1 cellular context compared by ENCODE assay signal in the genomic region with DNA sequence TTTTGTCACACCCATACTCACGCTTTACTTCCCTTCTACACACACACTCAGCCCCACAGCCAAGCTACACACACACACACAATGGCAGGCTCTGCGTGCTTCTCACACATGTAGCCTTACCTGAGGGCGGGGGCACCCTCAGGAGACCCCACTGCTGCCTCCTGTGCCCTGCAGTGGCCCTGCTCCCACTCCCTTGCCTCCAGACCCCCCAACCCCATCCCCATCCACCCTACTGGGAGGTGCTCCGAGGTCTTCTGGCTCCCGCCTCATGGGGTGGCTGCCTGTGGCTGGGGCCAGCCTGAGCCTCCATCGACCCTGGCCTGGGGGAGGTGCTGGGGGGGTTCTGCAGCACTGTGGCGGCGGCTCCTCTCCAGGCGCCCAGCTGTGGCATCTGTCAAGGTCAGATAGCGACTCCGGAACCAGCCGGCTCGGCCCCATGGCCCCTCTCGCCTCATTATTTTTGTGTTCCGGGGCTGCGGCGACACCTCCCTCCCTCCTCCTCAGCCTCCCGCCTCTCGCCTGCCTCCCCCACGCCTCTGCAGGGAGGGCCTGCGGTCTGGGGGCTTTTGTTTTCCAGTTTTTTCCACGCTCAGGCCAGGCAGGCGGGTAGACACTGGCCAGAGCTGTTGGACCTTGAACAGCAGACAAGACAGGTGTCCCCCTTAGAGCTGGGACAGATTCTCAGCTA.
A peak's percentile ranks its signal among the peaks of the same experiment; 100 is the strongest.
TF ChIP-seq lines count a peak whose summit lies in the region.

No MANE protein-coding gene starts in this region.

TF ChIP-seq in K562, 482 proteins besides CTCF, POLR2A, EP300 and RAD21 (continued from another document and continues in another):
- TF ChIP-seq, protein P1, sequence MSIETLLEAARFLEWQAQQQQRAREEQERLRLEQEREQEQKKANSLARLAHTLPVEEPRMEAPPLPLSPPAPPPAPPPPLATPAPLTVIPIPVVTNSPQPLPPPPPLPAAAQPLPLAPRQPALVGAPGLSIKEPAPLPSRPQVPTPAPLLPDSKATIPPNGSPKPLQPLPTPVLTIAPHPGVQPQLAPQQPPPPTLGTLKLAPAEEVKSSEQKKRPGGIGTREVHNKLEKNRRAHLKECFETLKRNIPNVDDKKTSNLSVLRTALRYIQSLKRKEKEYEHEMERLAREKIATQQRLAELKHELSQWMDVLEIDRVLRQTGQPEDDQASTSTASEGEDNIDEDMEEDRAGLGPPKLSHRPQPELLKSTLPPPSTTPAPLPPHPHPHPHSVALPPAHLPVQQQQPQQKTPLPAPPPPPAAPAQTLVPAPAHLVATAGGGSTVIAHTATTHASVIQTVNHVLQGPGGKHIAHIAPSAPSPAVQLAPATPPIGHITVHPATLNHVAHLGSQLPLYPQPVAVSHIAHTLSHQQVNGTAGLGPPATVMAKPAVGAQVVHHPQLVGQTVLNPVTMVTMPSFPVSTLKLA (conservative IDR thresholded peaks at IDR 0.05) = peak; percentile 73 to 92
- no peak for TF ChIP-seq ZKSCAN3 (CRISPR knock-in tag; IDR thresholded peaks at IDR 0.05)
- TF ChIP-seq ZBTB40 (IDR thresholded peaks at IDR 0.05) = no peak
- TF ChIP-seq ZBTB40 (CRISPR knock-in tag; IDR thresholded peaks at IDR 0.05) = no peak
- 0 out of 2 replicates have a peak, but pooled peaks have one; percentile 32 for TF ChIP-seq RAD51 (IDR thresholded peaks at IDR 0.05; ENCODE audit: borderline replicate concordance, low read depth)
- no peak for TF ChIP-seq NUFIP1 (IDR thresholded peaks at IDR 0.05; ENCODE audit: partially characterized antibody)
- no peak for TF ChIP-seq MECOM (CRISPR knock-in tag; IDR thresholded peaks at IDR 0.05)
- TF ChIP-seq GATAD2A (IDR thresholded peaks at IDR 0.05) = peak; percentile 67
- TF ChIP-seq ZNF239 (CRISPR knock-in tag; IDR thresholded peaks at IDR 0.05) = peak; percentile 37; the same call in 1 of the 2 replicates
- peak; percentile 81 for TF ChIP-seq MEIS2 (IDR thresholded peaks at IDR 0.05; ENCODE audit: partially characterized antibody)
- TF ChIP-seq MBD2 (IDR thresholded peaks at IDR 0.05; ENCODE audit: borderline replicate concordance, low read depth) = peak; percentile 77; the same call in 1 of the 2 replicates
- no peak for TF ChIP-seq ZFX (CRISPR knock-in tag; IDR thresholded peaks at IDR 0.05)
- TF ChIP-seq ZNF780A (CRISPR knock-in tag; IDR thresholded peaks at IDR 0.05) = no peak
- no peak for TF ChIP-seq DEAF1 (CRISPR knock-in tag; IDR thresholded peaks at IDR 0.05)
- TF ChIP-seq, protein P2, sequence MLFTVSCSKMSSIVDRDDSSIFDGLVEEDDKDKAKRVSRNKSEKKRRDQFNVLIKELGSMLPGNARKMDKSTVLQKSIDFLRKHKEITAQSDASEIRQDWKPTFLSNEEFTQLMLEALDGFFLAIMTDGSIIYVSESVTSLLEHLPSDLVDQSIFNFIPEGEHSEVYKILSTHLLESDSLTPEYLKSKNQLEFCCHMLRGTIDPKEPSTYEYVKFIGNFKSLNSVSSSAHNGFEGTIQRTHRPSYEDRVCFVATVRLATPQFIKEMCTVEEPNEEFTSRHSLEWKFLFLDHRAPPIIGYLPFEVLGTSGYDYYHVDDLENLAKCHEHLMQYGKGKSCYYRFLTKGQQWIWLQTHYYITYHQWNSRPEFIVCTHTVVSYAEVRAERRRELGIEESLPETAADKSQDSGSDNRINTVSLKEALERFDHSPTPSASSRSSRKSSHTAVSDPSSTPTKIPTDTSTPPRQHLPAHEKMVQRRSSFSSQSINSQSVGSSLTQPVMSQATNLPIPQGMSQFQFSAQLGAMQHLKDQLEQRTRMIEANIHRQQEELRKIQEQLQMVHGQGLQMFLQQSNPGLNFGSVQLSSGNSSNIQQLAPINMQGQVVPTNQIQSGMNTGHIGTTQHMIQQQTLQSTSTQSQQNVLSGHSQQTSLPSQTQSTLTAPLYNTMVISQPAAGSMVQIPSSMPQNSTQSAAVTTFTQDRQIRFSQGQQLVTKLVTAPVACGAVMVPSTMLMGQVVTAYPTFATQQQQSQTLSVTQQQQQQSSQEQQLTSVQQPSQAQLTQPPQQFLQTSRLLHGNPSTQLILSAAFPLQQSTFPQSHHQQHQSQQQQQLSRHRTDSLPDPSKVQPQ (CRISPR knock-in tag; IDR thresholded peaks at IDR 0.05; ENCODE audit: borderline replicate concordance) = no peak
- TF ChIP-seq GABPB1 (CRISPR knock-in tag; IDR thresholded peaks at IDR 0.05) = peak; percentile 73; the same call in 1 of the 2 replicates
- TF ChIP-seq SMAD3 (CRISPR knock-in tag; conservative IDR thresholded peaks at IDR 0.05) = peak; percentile 86
- no peak for TF ChIP-seq KHSRP (IDR thresholded peaks at IDR 0.05)
- no peak for TF ChIP-seq GTF2A2 (tag; IDR thresholded peaks at IDR 0.05)
- TF ChIP-seq ARID2 (IDR thresholded peaks at IDR 0.05) = 0 out of 2 replicates have a peak, but pooled peaks have one; percentile 22
- no peak for TF ChIP-seq KDM2B (CRISPR knock-in tag; IDR thresholded peaks at IDR 0.05)
- TF ChIP-seq MCM5 (IDR thresholded peaks at IDR 0.05; ENCODE audit: low read depth) = no peak
- TF ChIP-seq CBFA2T3 (IDR thresholded peaks at IDR 0.05) = peak; percentile 98
- TF ChIP-seq POLR2G (IDR thresholded peaks at IDR 0.05; ENCODE audit: low read depth, low read length) = peak; percentile 85
- TF ChIP-seq MEF2D (tag; conservative IDR thresholded peaks at IDR 0.05; ENCODE audit: low read depth) = peak; percentile 57; the same call in 1 of the 2 replicates
- no peak for TF ChIP-seq ZNF551 (CRISPR knock-in tag; IDR thresholded peaks at IDR 0.05)
- no peak for TF ChIP-seq SP2 (IDR thresholded peaks at IDR 0.05; ENCODE audit: extremely low read depth, low read depth, low read length, poor library complexity, severe bottlenecking)
- TF ChIP-seq ELK3 (CRISPR knock-in tag; IDR thresholded peaks at IDR 0.05) = no peak
- TF ChIP-seq KLF6 (CRISPR knock-in tag; IDR thresholded peaks at IDR 0.05; ENCODE audit: borderline replicate concordance) = peak; percentile 69; the same call in 1 of the 2 replicates
- TF ChIP-seq JUNB (CRISPR knock-in tag; conservative IDR thresholded peaks at IDR 0.05) = no peak
